Comparison of ENCODE assay signal across 8 cellular contexts in genomic region chr2:37344453-37345361, GRCh38. TPM values are rescaled to one million over a fixed set of nuclear protein-coding genes. Genes with fewer than 3 reads are reported as not detected.
A peak's percentile ranks its signal among the peaks of the same experiment; 100 is the strongest.
DNase-seq lines count a peak whose midpoint lies in the region; ATAC-seq, FAIRE-seq and TF ChIP-seq lines count a peak whose summit lies in the region.

Gene QPCT (plus strand): TSS chr2:37344630. CDS start chr2:37344732, 102 bp downstream.

- peaks cover under 1% of the 10 kb centered on the region for H3K4me1 Mint-ChIP-seq in progenitor cell of endocrine pancreas (ENCODE audit: low read depth)

- H3K9me3 ChIP-seq in BLaER1 (no peaks in the 10 kb centered on the region), PC-9 (ENCODE audit: insufficient read depth, low read depth) (no peaks in the 10 kb centered on the region)

- H3F3A ChIP-seq in PC-9 (ENCODE audit: insufficient read depth, low read depth), result peaks cover 9% of the 10 kb centered on the region; the same call in 1 of the 2 replicates

- DNase-seq in PC-9 (peak in 1 of 2 experiments; percentile 49), Right ventricle myocardium inferior (ENCODE audit: missing footprints) (peak; percentile 82), progenitor cell of endocrine pancreas (ENCODE audit: low spot score, unreplicated experiment) (no peak), NK-92 (lab: John Stamatoyannopoulos, UW; ENCODE audit: unreplicated experiment) (no peak), D721Med (ENCODE audit: insufficient read length, low spot score) (no peak)
- peak in 3 of 4 experiments; percentile 1 to 27 (median 12) for DNase-seq in activated naive CD4-positive, alpha-beta T cell (lab: John Stamatoyannopoulos, UW)

- H3K27me3 Mint-ChIP-seq in progenitor cell of endocrine pancreas, result no peaks in the 10 kb centered on the region

- H3K27ac ChIP-seq in BLaER1, result no peak within 1 kb of the TSS
- no peak within 1 kb of the TSS for H3K27ac ChIP-seq in PC-9

- H3K4me1 ChIP-seq in BLaER1, result peaks cover 44% of the 10 kb centered on the region
- H3K4me1 ChIP-seq in PC-9 (replicated peaks; ENCODE audit: insufficient read depth), result no peaks in the 10 kb centered on the region

- FAIRE-seq in D721Med (lab: Jason Lieb, UNC), result no peak

- H3K4me3 Mint-ChIP-seq in progenitor cell of endocrine pancreas (ENCODE audit: low read depth), result peak within 1 kb of the TSS; percentile 48

- H2AFZ ChIP-seq in PC-9, result peak within 1 kb of the TSS; percentile 83

- intact Hi-C loops in PC-9 (cut with micrococcal nuclease; ENCODE audit: unreplicated experiment), result no loop called here
- intact Hi-C loops in Right ventricle myocardium inferior (cut with DNase I), result no loop called here

- no peaks in the 10 kb centered on the region for H4K20me1 ChIP-seq in BLaER1
- no peaks in the 10 kb centered on the region for H4K20me1 ChIP-seq in PC-9 (ENCODE audit: insufficient read depth)

- peak within 1 kb of the TSS; percentile 87 for H3K4me2 ChIP-seq in BLaER1
- H3K4me2 ChIP-seq in PC-9, result peak within 1 kb of the TSS; percentile 92

- peak within 1 kb of the TSS; percentile 65 for H3K4me3 ChIP-seq in BLaER1
- peak within 1 kb of the TSS; percentile 58 for H3K4me3 ChIP-seq in PC-9

- no peaks in the 10 kb centered on the region for H3K9me3 Mint-ChIP-seq in progenitor cell of endocrine pancreas (ENCODE audit: low read depth)

- CTCF ChIA-PET in PC-9 (lab: Charles Lee), result no interaction called here

- no TSS peak for BruUV-seq in PC-9 (replicated peaks; lab: Mats Ljungman, UMichigan)

- POLR2A ChIA-PET in PC-9 (lab: Charles Lee; ENCODE audit: unreplicated experiment), result no interaction called here

- TF ChIP-seq CTCF in PC-9 (conservative IDR thresholded peaks at IDR 0.05) (no peak), progenitor cell of endocrine pancreas (IDR thresholded peaks at IDR 0.05; ENCODE audit: unreplicated experiment) (no peak), D721Med (IDR thresholded peaks at IDR 0.05; ENCODE audit: insufficient read depth, missing control alignments) (no peak)

- H3K36me3 Mint-ChIP-seq in progenitor cell of endocrine pancreas (ENCODE audit: insufficient read depth), result no peaks in the 10 kb centered on the region

- H3K9ac ChIP-seq in BLaER1, result peak within 1 kb of the TSS; percentile 17; the same call in 1 of the 2 replicates

- ATAC-seq in GM21825 (IDR thresholded peaks at IDR 0.05; ENCODE audit: unreplicated experiment) (peak; percentile 49), Right ventricle myocardium inferior (peak; percentile 76)

- H3K36me3 ChIP-seq in BLaER1, result no peaks in the 10 kb centered on the region
- H3K36me3 ChIP-seq in PC-9 (ENCODE audit: low read depth), result no peaks in the 10 kb centered on the region

- no peaks in the 10 kb centered on the region for H3K79me2 ChIP-seq in PC-9 (ENCODE audit: low read depth)

- H3K27ac Mint-ChIP-seq in progenitor cell of endocrine pancreas, result no peak within 1 kb of the TSS

- H3K27me3 ChIP-seq in BLaER1 (peaks cover 28% of the 10 kb centered on the region), PC-9 (ENCODE audit: insufficient read depth, low read depth) (no peaks in the 10 kb centered on the region)

- no peaks in the 10 kb centered on the region for H3K9me2 ChIP-seq in PC-9 (ENCODE audit: insufficient read depth)

RNA-seq across cellular contexts. Expression of gene QPCT, which starts in this region (rescaled TPM):
- 2.6 and 3.0 TPM in 2 replicates for total RNA-seq in PC-9 (2021)
- 1.7 TPM for total RNA-seq in Right ventricle myocardium inferior
- total RNA-seq in progenitor cell of endocrine pancreas, result 2.7 TPM in 2 replicates

Comparison
In these comparisons a context has a peak if more than half of its experiments do, and no peak if none do; other contexts are left out.
1. DNase-seq: peak in activated naive CD4-positive, alpha-beta T cell (3 of 4) and Right ventricle myocardium inferior (single experiment); none in progenitor cell of endocrine pancreas (single experiment), NK-92 (single experiment) and D721Med (single experiment).